1 cellular context compared by ENCODE assay signal in the genomic region with DNA sequence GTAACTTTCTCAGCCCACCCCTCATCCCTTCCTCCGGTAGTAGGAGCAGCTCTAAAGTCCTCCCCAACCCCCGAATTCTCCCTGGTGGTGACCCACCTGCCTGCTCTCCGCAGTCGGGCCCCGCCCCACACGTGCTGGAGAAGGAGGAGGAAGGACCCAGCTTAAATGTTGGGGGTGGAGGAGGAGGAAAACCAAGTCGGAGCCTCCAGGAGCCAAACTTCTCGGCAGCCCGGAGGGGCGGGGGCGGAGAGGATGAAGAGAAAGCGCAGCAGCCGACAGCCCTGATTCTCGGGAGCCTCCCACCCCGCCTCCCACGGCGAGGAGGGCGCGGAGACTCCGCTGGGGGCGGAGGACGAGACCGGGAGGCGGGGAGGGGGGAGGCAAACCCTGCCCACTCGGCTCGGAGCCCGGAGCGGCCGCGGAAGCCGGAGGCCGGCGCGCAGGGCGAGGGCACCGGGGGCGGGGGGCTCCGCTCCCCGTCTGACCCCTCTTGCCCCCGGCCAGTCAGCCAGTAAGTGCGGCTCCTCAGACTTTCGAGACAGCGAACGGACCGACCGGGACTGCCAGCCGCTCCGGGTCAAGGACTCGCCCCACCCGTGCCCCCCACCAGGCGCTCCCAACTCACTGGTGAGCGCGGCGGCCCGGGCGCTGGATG.
TF ChIP-seq lines count a peak whose summit lies in the region.

TSS of gene TPBGL (plus strand) at position 394 of the 655 bp plus-strand sequence. CDS start 276 bp downstream, outside the sequence.

TF ChIP-seq in GM23338, 12 proteins besides CTCF, POLR2A, EP300 and RAD21 (continued from another document):
- TF ChIP-seq ZNF462 (CRISPR knock-in tag; IDR thresholded peaks at IDR 0.05) = no peak
TF ChIP-seq in GM23338: peak in this region for 0.
